In genomic region chr1:206472454-206472853, GRCh38 we compare ENCODE assay signal across 8 cellular contexts. TPM values are rescaled to one million over a fixed set of nuclear protein-coding genes. Genes with fewer than 3 reads are reported as not detected.
DNase-seq lines count a peak whose midpoint lies in the region; ATAC-seq and TF ChIP-seq lines count a peak whose summit lies in the region.

No MANE protein-coding gene starts in this region.

- H3K27me3 ChIP-seq in SU-DHL-6 (ENCODE audit: low read length) (no peaks in the 10 kb centered on the region), esophagus squamous epithelium (no peaks in the 10 kb centered on the region), dorsolateral prefrontal cortex (no peaks in the 10 kb centered on the region)

- peak overlapping the region; percentile 63 for H3K4me2 ChIP-seq in SU-DHL-6 (ENCODE audit: low read depth, low read length, poor library complexity, severe bottlenecking)

- H3K9me3 Mint-ChIP-seq in activated T-cell treated with anti-CD3 and anti-CD28 coated beads, Interleukin-2, amount 50 U/mL, for 4 hours: no peaks in the 10 kb centered on the region

- H3K79me2 ChIP-seq in SU-DHL-6 (ENCODE audit: insufficient read depth, low read length): no peaks in the 10 kb centered on the region

- H3K9ac ChIP-seq in SU-DHL-6 (ENCODE audit: low read length): no peak overlapping the region; the same call in 1 of the 2 replicates

- H3K36me3 Mint-ChIP-seq in activated T-cell treated with anti-CD3 and anti-CD28 coated beads, Interleukin-2, amount 50 U/mL, for 4 hours (ENCODE audit: insufficient read depth): peaks cover 27% of the 10 kb centered on the region

- intact Hi-C loops in esophagus squamous epithelium (cut with DNase I): no loop called here
- intact Hi-C loops in dorsolateral prefrontal cortex (cut with DNase I): loop anchor here in 1 of 2 donors (10.0 kb wide), 1 partner anchor 512 kb away; no protein-coding TSS in a partner anchor

- H2AFZ ChIP-seq in SU-DHL-6 (ENCODE audit: low read depth, low read length, severe bottlenecking): no peak overlapping the region

- H3K9me3 ChIP-seq in SU-DHL-6 (ENCODE audit: insufficient read depth, low read length): no peaks in the 10 kb centered on the region
- no peaks in the 10 kb centered on the region for H3K9me3 ChIP-seq in esophagus squamous epithelium

- no peak for TF ChIP-seq POLR2A in esophagus squamous epithelium (IDR thresholded peaks at IDR 0.05)

- no peak overlapping the region for H3K4me3 ChIP-seq in SU-DHL-6 (ENCODE audit: insufficient read depth, low read length, poor library complexity, severe bottlenecking)
- no peak overlapping the region for H3K4me3 ChIP-seq in esophagus squamous epithelium
- H3K4me3 ChIP-seq in dorsolateral prefrontal cortex: no peak overlapping the region

- peaks cover 71% of the 10 kb centered on the region for H3K4me1 Mint-ChIP-seq in activated T-cell treated with anti-CD3 and anti-CD28 coated beads, Interleukin-2, amount 50 U/mL, for 4 hours (ENCODE audit: low read depth)

- peaks cover 35 to 62% (median 36%) of the 10 kb centered on the region in 3 donors for H3K4me1 ChIP-seq in esophagus squamous epithelium

- H3K36me3 ChIP-seq in SU-DHL-6 (ENCODE audit: low read length) (no peaks in the 10 kb centered on the region), esophagus squamous epithelium (peaks cover 8 to 50% (median 12%) of the 10 kb centered on the region in 3 donors)

- H4K20me1 ChIP-seq in SU-DHL-6 (ENCODE audit: low read depth, low read length): no peaks in the 10 kb centered on the region

- 33% methylated on average over 3 of the region's 3 CpGs; no CpG with 5 or more reads in 1 of the 2 donors for WGBS in esophagus squamous epithelium, 2 donors

- peaks cover 13% of the 10 kb centered on the region for H3F3A ChIP-seq in SU-DHL-6 (ENCODE audit: insufficient read depth)

- DNase-seq in activated T-cell treated with anti-CD3 and anti-CD28 coated beads, Interleukin-2, amount 50 U/mL, for 4 hours: no peak
- no peak for DNase-seq in activated T-cell treated with anti-CD3 and anti-CD28 coated beads for 4 hours
- DNase-seq in glomerular visceral epithelial cell (ENCODE audit: extremely low spot score): peak; percentile 86
- peak; percentile 43 for DNase-seq in stimulated activated naive CD8-positive, alpha-beta T cell treated with anti-CD3 and anti-CD28 coated beads, Interleukin-15, Interleukin-2, amounts not matched to agents 100 U/mL and 50 U/mL, for 24 hours
- no peak for DNase-seq in esophagus squamous epithelium (lab: John Stamatoyannopoulos, UW)
- no peak for DNase-seq in dorsolateral prefrontal cortex
- no peak for DNase-seq in mesenteric fat pad (ENCODE audit: low spot score)

- ATAC-seq in activated T-cell treated with anti-CD3 and anti-CD28 coated beads, Interleukin-2, amount 50 U/mL, for 4 hours: no peak
- no peak for ATAC-seq in stimulated activated naive CD8-positive, alpha-beta T cell treated with anti-CD3 and anti-CD28 coated beads, Interleukin-15, Interleukin-2, amounts not matched to agents 100 U/mL and 50 U/mL, for 24 hours

- no peaks in the 10 kb centered on the region for H3K27me3 Mint-ChIP-seq in activated T-cell treated with anti-CD3 and anti-CD28 coated beads, Interleukin-2, amount 50 U/mL, for 4 hours (ENCODE audit: low read depth)

- no peak for TF ChIP-seq CTCF in SU-DHL-6 (IDR thresholded peaks at IDR 0.05; ENCODE audit: insufficient read depth, low read length, poor library complexity, severe bottlenecking)
- no peak for TF ChIP-seq CTCF in esophagus squamous epithelium (IDR thresholded peaks at IDR 0.05)
- TF ChIP-seq CTCF in dorsolateral prefrontal cortex (IDR thresholded peaks at IDR 0.05 in 54 of 56, conservative IDR thresholded peaks at IDR 0.05 in 2 of 56; ENCODE audit: low read depth in 1 of 56, partially characterized antibody in 56 of 56): no peak

- H3K27ac ChIP-seq in SU-DHL-6 (ENCODE audit: low read depth, low read length) (peak overlapping the region; percentile 86), esophagus squamous epithelium (no peak overlapping the region), dorsolateral prefrontal cortex (peak overlapping the region in 1 of 59 donors; percentile 4)

- H3K9me2 ChIP-seq in SU-DHL-6 (replicated peaks; ENCODE audit: insufficient read depth, low read length): no peaks in the 10 kb centered on the region

- H3K4me3 Mint-ChIP-seq in activated T-cell treated with anti-CD3 and anti-CD28 coated beads, Interleukin-2, amount 50 U/mL, for 4 hours: peak overlapping the region; percentile 87

RNA-seq across cellular contexts. Expression of gene IKBKE, which starts 2.2 kb away (rescaled TPM):
- 10 to 100 TPM; 14.7 to 17.2 (median 16.1) TPM for total RNA-seq in activated T-cell treated with anti-CD3 and anti-CD28 coated beads, Interleukin-2, amount 50 U/mL, for 4 hours
- total RNA-seq in esophagus squamous epithelium: 10 to 100 TPM; 12.6 to 23.7 (median 18.1) TPM
- total RNA-seq in dorsolateral prefrontal cortex: 1 to 10 TPM; 1.3 to 8.1 (median 3.2) TPM
- 9.9 TPM for total RNA-seq in mesenteric fat pad

RNA-seq across cellular contexts. Expression of gene RASSF5, which starts 34.9 kb away (rescaled TPM):
- 100 to 1,000 TPM; 179 to 227 (median 216) TPM for total RNA-seq in activated T-cell treated with anti-CD3 and anti-CD28 coated beads, Interleukin-2, amount 50 U/mL, for 4 hours
- total RNA-seq in esophagus squamous epithelium: 10 to 100 TPM; 29.2 to 85.3 (median 35.1) TPM
- total RNA-seq in dorsolateral prefrontal cortex: 10 to 100 TPM in 118 of 120 experiments, 1 to 10 TPM in 2; 7.5 to 31.8 (median 17.5) TPM
- total RNA-seq in mesenteric fat pad: 11.4 TPM

Comparison
In these comparisons a context has a peak if more than half of its experiments do, and no peak if none do; other contexts are left out.
1. DNase-seq: peak in glomerular visceral epithelial cell (single experiment) and stimulated activated naive CD8-positive, alpha-beta T cell treated with anti-CD3 and anti-CD28 coated beads, Interleukin-15, Interleukin-2, amounts not matched to agents 100 U/mL and 50 U/mL, for 24 hours (single experiment); none in activated T-cell treated with anti-CD3 and anti-CD28 coated beads, Interleukin-2, amount 50 U/mL, for 4 hours (single experiment), activated T-cell treated with anti-CD3 and anti-CD28 coated beads for 4 hours (single experiment), esophagus squamous epithelium (single experiment), dorsolateral prefrontal cortex (0 of 10) and mesenteric fat pad (single experiment).